ENCODE assay signal across 9 cellular contexts in genomic region chr7:82164813-82165212, GRCh38.
DNase-seq lines count a peak whose midpoint lies in the region; ATAC-seq, FAIRE-seq and TF ChIP-seq lines count a peak whose summit lies in the region.
"Had no signal": no experiment of that assay in that cellular context is flagged by ENCODE, and none has a peak within 500 bp of the region (broad histone marks: within the 10 kb centered on the region; RNA-seq: fewer than 3 reads in every experiment).

No MANE protein-coding gene starts in this region.

- H3K4me1 Mint-ChIP-seq in activated T-helper 17 cell treated with anti-CD3 and anti-CD28 coated beads, Interleukin-2, amount 50 U/mL, for 72 hours: no peaks in the 10 kb centered on the region

- H3K27ac Mint-ChIP-seq in activated T-helper 17 cell treated with anti-CD3 and anti-CD28 coated beads, Interleukin-2, amount 50 U/mL, for 72 hours: no peak overlapping the region

- H3K36me3 Mint-ChIP-seq in activated T-helper 17 cell treated with anti-CD3 and anti-CD28 coated beads, Interleukin-2, amount 50 U/mL, for 72 hours (ENCODE audit: low read depth): no peaks in the 10 kb centered on the region

- H3K4me3 Mint-ChIP-seq in activated T-helper 17 cell treated with anti-CD3 and anti-CD28 coated beads, Interleukin-2, amount 50 U/mL, for 72 hours: no peak overlapping the region

- no peak for ATAC-seq in GM19324 (IDR thresholded peaks at IDR 0.05; ENCODE audit: low FRiP score, unreplicated experiment)
- ATAC-seq in activated T-helper 17 cell treated with anti-CD3 and anti-CD28 coated beads, Interleukin-2, amount 50 U/mL, for 72 hours (replicated peaks): no peak

- peak; percentile 60 for TF ChIP-seq CTCF in choroid plexus epithelial cell (conservative IDR thresholded peaks at IDR 0.05; ENCODE audit: low read depth, low read length)

- no peak for FAIRE-seq in HTR-8/SVneo (lab: Jason Lieb, UNC)

- no peak overlapping the region for H3K4me3 ChIP-seq in choroid plexus epithelial cell (ENCODE audit: low read depth, low read length)

- H3K9me3 Mint-ChIP-seq in activated T-helper 17 cell treated with anti-CD3 and anti-CD28 coated beads, Interleukin-2, amount 50 U/mL, for 72 hours: peaks cover 9% of the 10 kb centered on the region

- H3K27me3 Mint-ChIP-seq in activated T-helper 17 cell treated with anti-CD3 and anti-CD28 coated beads, Interleukin-2, amount 50 U/mL, for 72 hours: no peaks in the 10 kb centered on the region

- DNase-seq in DMS79 treated with DMSO at 0.1 percent for 48 hours (lab: John Stamatoyannopoulos, UW) (peak; percentile 82), NCI-H2227 treated with DMSO at 0.1 percent for 48 hours (lab: John Stamatoyannopoulos, UW) (peak; percentile 48), choroid plexus epithelial cell (ENCODE audit: low read depth) (peak; percentile 84), midbrain (lab: John Stamatoyannopoulos, UW) (peak; percentile 66), HTR-8/SVneo (ENCODE audit: insufficient read length, low spot score) (no peak)
- no peak for DNase-seq in central memory CD4-positive, alpha-beta T cell
- DNase-seq: MM.1S had no signal

Comparison
In these comparisons a context has a peak if more than half of its experiments do, and no peak if none do; other contexts are left out.
1. DNase-seq: peak in DMS79 treated with DMSO at 0.1 percent for 48 hours (single experiment), NCI-H2227 treated with DMSO at 0.1 percent for 48 hours (single experiment), choroid plexus epithelial cell (single experiment) and midbrain (single experiment); none in central memory CD4-positive, alpha-beta T cell (single experiment) and HTR-8/SVneo (single experiment).